ENCODE assay signal across 14 cellular contexts in genomic region chr3:188553569-188553968, GRCh38.
A peak's percentile ranks its signal among the peaks of the same experiment; 100 is the strongest.
DNase-seq lines count a peak whose midpoint lies in the region; ATAC-seq, FAIRE-seq and TF ChIP-seq lines count a peak whose summit lies in the region.
"Had no signal": no experiment of that assay in that cellular context is flagged by ENCODE, and none has a peak within 500 bp of the region (broad histone marks: within the 10 kb centered on the region; RNA-seq: fewer than 3 reads in every experiment).

No MANE protein-coding gene starts in this region.

- BruUV-seq in HepG2 (replicated peaks; lab: Mats Ljungman, UMichigan): no TSS peak

- no peak overlapping the region for H3K4me3 Mint-ChIP-seq in CD8-positive, alpha-beta T cell
- H3K4me3 Mint-ChIP-seq: activated B cell treated with CpG ODN at 0.5 μM for 24 hours had no signal

- no peaks in the 10 kb centered on the region for H4K20me1 ChIP-seq in HepG2 (ENCODE audit: insufficient read depth, low read length)

- peak overlapping the region; percentile 75 for H3K27ac Mint-ChIP-seq in CD8-positive, alpha-beta T cell
- H3K27ac Mint-ChIP-seq in activated naive CD4-positive, alpha-beta T cell treated with anti-CD3 and anti-CD28 coated beads, Interleukin-2, amount 50 U/mL, for 72 hours: no peak overlapping the region
- H3K27ac Mint-ChIP-seq: activated B cell treated with CpG ODN at 0.5 μM for 24 hours had no signal

- peak; percentile 91 for ATAC-seq in CD8-positive, alpha-beta T cell
- ATAC-seq in activated naive CD4-positive, alpha-beta T cell treated with anti-CD3 and anti-CD28 coated beads, Interleukin-2, amount 50 U/mL, for 72 hours: peak; percentile 75 to 88
- ATAC-seq in psoas muscle (peak; percentile 58 to 83 (median 75)), HG03521 (IDR thresholded peaks at IDR 0.05; ENCODE audit: unreplicated experiment) (no peak), gastroesophageal sphincter (no peak), HepG2 (no peak)

- H3K79me2 ChIP-seq in HepG2 (ENCODE audit: insufficient read depth, low read length): no peaks in the 10 kb centered on the region

- peaks cover 2% of the 10 kb centered on the region for H3K36me3 Mint-ChIP-seq in CD8-positive, alpha-beta T cell
- H3K36me3 Mint-ChIP-seq in activated naive CD4-positive, alpha-beta T cell treated with anti-CD3 and anti-CD28 coated beads, Interleukin-2, amount 50 U/mL, for 72 hours: no peaks in the 10 kb centered on the region

- no peak overlapping the region for H3K9ac ChIP-seq in HepG2 (ENCODE audit: insufficient read depth, low read depth, low read length)

- H3K27me3 ChIP-seq in CD8-positive, alpha-beta T cell (ENCODE audit: insufficient read depth, low read length): no peaks in the 10 kb centered on the region
- H3K27me3 ChIP-seq in psoas muscle (ENCODE audit: insufficient read depth in 3 of 3, low read length in 2 of 3) (no peaks in the 10 kb centered on the region), gastroesophageal sphincter (no peaks in the 10 kb centered on the region), HepG2 (ENCODE audit: control insufficient read depth in 1 of 2, insufficient read depth in 2 of 2, low read length in 2 of 2) (no peaks in the 10 kb centered on the region)

- TF ChIP-seq EP300 in gastroesophageal sphincter (IDR thresholded peaks at IDR 0.05) (no peak), HepG2 (IDR thresholded peaks at IDR 0.05; ENCODE audit: low read depth in 2 of 2, low read length in 2 of 2) (no peak), HepG2 (CRISPR knock-in tag; IDR thresholded peaks at IDR 0.05; ENCODE audit: borderline replicate concordance) (no peak)

- POLR2A ChIA-PET in CD8-positive, alpha-beta T cell (lab: Charles Lee): interaction anchor here (0.6 to 1.0 kb wide), 2 partner anchors 15 to 194 kb away, joined by 3 to 4 read pairs; no protein-coding TSS in a partner anchor
- POLR2A ChIA-PET in HepG2 (lab: Yijun Ruan, JAX): no interaction called here

- peaks cover 23% of the 10 kb centered on the region for H3K4me1 Mint-ChIP-seq in CD8-positive, alpha-beta T cell (ENCODE audit: low read depth)

- TF ChIP-seq POLR2A in gastroesophageal sphincter (IDR thresholded peaks at IDR 0.05) (no peak), HepG2 (IDR thresholded peaks at IDR 0.05; ENCODE audit: insufficient read depth in 1 of 2, low read depth in 2 of 2, low read length in 2 of 2) (no peak)

- no peak for FAIRE-seq in HepG2 (lab: Jason Lieb, UNC)
- FAIRE-seq: astrocyte had no signal

- H3K9me3 ChIP-seq in CD8-positive, alpha-beta T cell (ENCODE audit: low read length): no peaks in the 10 kb centered on the region
- no peaks in the 10 kb centered on the region for H3K9me3 ChIP-seq in psoas muscle
- H3K9me3 ChIP-seq in gastroesophageal sphincter: no peaks in the 10 kb centered on the region
- H3K9me3 ChIP-seq in HepG2 (ENCODE audit: low read length): no peaks in the 10 kb centered on the region

- H3K4me1 ChIP-seq in CD8-positive, alpha-beta T cell (ENCODE audit: insufficient read depth, low read length): peaks cover 5% of the 10 kb centered on the region
- H3K4me1 ChIP-seq in psoas muscle (peaks cover 68% of the 10 kb centered on the region), gastroesophageal sphincter (peaks cover 0 to 63% (median 15%) of the 10 kb centered on the region in 3 donors), HepG2 (ENCODE audit: insufficient read depth, low read length) (peaks cover 17% of the 10 kb centered on the region)

- intact Hi-C loops in CD8-positive, alpha-beta T cell (cut with DNase I, micrococcal nuclease): loop anchor here (10.0 kb wide), 1 partner anchor 809 kb away; the partner anchor contains the start of gene BCL6 (in 2 of the 2)
- intact Hi-C loops in psoas muscle (cut with DNase I) (no loop called here), HepG2 (cut with micrococcal nuclease; ENCODE audit: unreplicated experiment) (no loop called here)

- TF ChIP-seq CTCF in CD8-positive, alpha-beta T cell (IDR thresholded peaks at IDR 0.05): no peak
- TF ChIP-seq CTCF in psoas muscle (IDR thresholded peaks at IDR 0.05) (no peak), gastroesophageal sphincter (IDR thresholded peaks at IDR 0.05) (no peak), HepG2 (CRISPR knock-in tag; IDR thresholded peaks at IDR 0.05) (no peak)

- no peak overlapping the region for H3K27ac ChIP-seq in CD8-positive, alpha-beta T cell (ENCODE audit: low read depth, low read length)
- peak overlapping the region; percentile 78 for H3K27ac ChIP-seq in psoas muscle
- H3K27ac ChIP-seq in gastroesophageal sphincter: no peak overlapping the region
- H3K27ac ChIP-seq in HepG2 (ENCODE audit: extremely low read length, insufficient read depth, low read length): no peak overlapping the region
- H3K27ac ChIP-seq: C4-2B, HL-60 had no signal

- no peak overlapping the region for H2AFZ ChIP-seq in HepG2 (ENCODE audit: low read length)

- H3K4me2 ChIP-seq in HepG2 (ENCODE audit: low read depth, low read length): no peak overlapping the region

- H3K27me3 Mint-ChIP-seq in CD8-positive, alpha-beta T cell (ENCODE audit: low read depth): no peaks in the 10 kb centered on the region
- H3K27me3 Mint-ChIP-seq: activated B cell treated with CpG ODN at 0.5 μM for 24 hours had no signal

- peaks cover 5% of the 10 kb centered on the region for H3K9me3 Mint-ChIP-seq in CD8-positive, alpha-beta T cell
- H3K9me3 Mint-ChIP-seq in activated naive CD4-positive, alpha-beta T cell treated with anti-CD3 and anti-CD28 coated beads, Interleukin-2, amount 50 U/mL, for 72 hours: peaks cover 0 to 8% of the 10 kb centered on the region in 2 donors
- H3K9me3 Mint-ChIP-seq: activated B cell treated with CpG ODN at 0.5 μM for 24 hours had no signal

- no peaks in the 10 kb centered on the region for H3K36me3 ChIP-seq in CD8-positive, alpha-beta T cell (ENCODE audit: insufficient read depth, low read length)
- H3K36me3 ChIP-seq in psoas muscle (ENCODE audit: insufficient read depth in 1 of 2, low read depth in 1 of 2): no peaks in the 10 kb centered on the region
- peaks cover 0 to 3% of the 10 kb centered on the region in 2 donors for H3K36me3 ChIP-seq in gastroesophageal sphincter
- no peaks in the 10 kb centered on the region; a peak in 1 of 5 replicates for H3K36me3 ChIP-seq in HepG2 (replicated peaks in 1 of 2; ENCODE audit: control insufficient read depth in 1 of 2, insufficient read depth in 2 of 2, low read length in 2 of 2)

- CTCF ChIA-PET in CD8-positive, alpha-beta T cell (lab: Charles Lee): interaction anchor here (1.0 to 1.3 kb wide), 2 partner anchors 31 to 806 kb away, joined by 3 to 5 read pairs; no protein-coding TSS in a partner anchor
- CTCF ChIA-PET in HepG2 (lab: Yijun Ruan, JAX; ENCODE audit: low intra/inter-chr PET ratio, low total read pairs): no interaction called here

- WGBS in psoas muscle, 3 donors: 65 to 85% (median 70%) methylated on average over 3 of the region's 3 CpGs
- WGBS in gastroesophageal sphincter (ENCODE audit: low coverage in 1 of 2), 2 donors: 81% methylated on average over 2 to 3 of the region's 3 CpGs
- WGBS in HepG2 (ENCODE audit: low lambda C conversion rate): 98% methylated on average over 3 of the region's 3 CpGs

- TF ChIP-seq RAD21 in HepG2 (CRISPR knock-in tag; IDR thresholded peaks at IDR 0.05): no peak

- no peak overlapping the region for H3K4me3 ChIP-seq in CD8-positive, alpha-beta T cell (ENCODE audit: low read depth, low read length)
- no peak overlapping the region for H3K4me3 ChIP-seq in psoas muscle
- no peak overlapping the region for H3K4me3 ChIP-seq in gastroesophageal sphincter
- no peak overlapping the region for H3K4me3 ChIP-seq in HepG2 (replicated peaks in 1 of 3; ENCODE audit: insufficient read depth in 1 of 3, low read depth in 2 of 3, low read length in 3 of 3)

- peak; percentile 6 to 51 (median 20) for DNase-seq in CD8-positive, alpha-beta T cell
- DNase-seq in LHCN-M2 (ENCODE audit: low read depth): peak; percentile 61
- no peak for DNase-seq in activated naive CD4-positive, alpha-beta T cell treated with anti-CD3 and anti-CD28 coated beads, Interleukin-2, amount 50 U/mL, for 72 hours (ENCODE audit: low spot score in 2 of 2)
- DNase-seq in psoas muscle: no peak
- DNase-seq in HepG2 (ENCODE audit: low spot score): no peak
- DNase-seq: activated B cell treated with CpG ODN at 0.5 μM for 24 hours, GF-D8, HCEC 1CT, SHP77 had no signal

- in situ Hi-C loops in HepG2 (cut with HindIII; ENCODE audit: extremely low pct_ligation_motif_present, low pct_unique_long_range_greater_than_20kb): no loop called here

TF ChIP-seq in HepG2, 621 proteins besides CTCF, POLR2A, EP300 and RAD21 (continues in another document):
- TF ChIP-seq ZFP82 (CRISPR knock-in tag; IDR thresholded peaks at IDR 0.05; ENCODE audit: borderline replicate concordance): no peak
- no peak for TF ChIP-seq IRX3 (CRISPR knock-in tag; IDR thresholded peaks at IDR 0.05; ENCODE audit: borderline replicate concordance, low read depth)

Comparison
In these comparisons a context has a peak if more than half of its experiments do, and no peak if none do; other contexts are left out.
1. ATAC-seq: peak in CD8-positive, alpha-beta T cell (single experiment), activated naive CD4-positive, alpha-beta T cell treated with anti-CD3 and anti-CD28 coated beads, Interleukin-2, amount 50 U/mL, for 72 hours (2 of 2) and psoas muscle (4 of 4); none in HG03521 (single experiment), gastroesophageal sphincter (single experiment) and HepG2 (single experiment).
2. DNase-seq: peak in CD8-positive, alpha-beta T cell (7 of 7) and LHCN-M2 (single experiment); none in activated naive CD4-positive, alpha-beta T cell treated with anti-CD3 and anti-CD28 coated beads, Interleukin-2, amount 50 U/mL, for 72 hours (0 of 2), psoas muscle (0 of 2) and HepG2 (single experiment).
3. intact Hi-C loops: an anchor here in CD8-positive, alpha-beta T cell (10.0 kb wide); none called in psoas muscle and HepG2.